1 cellular context compared by ENCODE assay signal in genomic region chr10:46550076-46550790, GRCh38.
TF ChIP-seq lines count a peak whose summit lies in the region.

No MANE protein-coding gene starts in this region.

TF ChIP-seq in H1, 55 proteins besides CTCF, POLR2A, EP300 and RAD21:
- no peak for TF ChIP-seq GABPA (IDR thresholded peaks at IDR 0.05; ENCODE audit: borderline replicate concordance, insufficient read depth, low read length)
- TF ChIP-seq SUZ12 (IDR thresholded peaks at IDR 0.05; ENCODE audit: low read length), result no peak
- no peak for TF ChIP-seq RNF2 (IDR thresholded peaks at IDR 0.05; ENCODE audit: borderline replicate concordance, low read depth, low read length, missing control alignments, poor library complexity, severe bottlenecking)
- TF ChIP-seq RXRA (IDR thresholded peaks at IDR 0.05; ENCODE audit: insufficient read depth, low read depth, low read length), result no peak
- TF ChIP-seq CEBPB (IDR thresholded peaks at IDR 0.05; ENCODE audit: low read depth, low read length), result no peak
- no peak for TF ChIP-seq ATF2 (IDR thresholded peaks at IDR 0.05; ENCODE audit: low read length)
